Comparison of ENCODE assay signal across 1 cellular context in genomic region chr6:98777762-98778161, GRCh38.
TF ChIP-seq lines count a peak whose summit lies in the region.

No MANE protein-coding gene starts in this region.

TF ChIP-seq in GM23338, 12 proteins besides CTCF, POLR2A, EP300 and RAD21 (continued from another document):
- TF ChIP-seq REST (IDR thresholded peaks at IDR 0.05; ENCODE audit: unreplicated experiment) (no peak), STAT1 (IDR thresholded peaks at IDR 0.05; ENCODE audit: unreplicated experiment) (no peak)
